In genomic region chr10:76442113-76442512, GRCh38 we compare ENCODE assay signal across 5 cellular contexts.
"Had no signal": no experiment of that assay in that cellular context is flagged by ENCODE, and none has a peak within 500 bp of the region (broad histone marks: within the 10 kb centered on the region; RNA-seq: fewer than 3 reads in every experiment).

No MANE protein-coding gene starts in this region.

- H3K27ac Mint-ChIP-seq: GM23338 had no signal

- H3K9me3 Mint-ChIP-seq: GM23338, H9 had no signal

- H3K4me2 ChIP-seq: GM23338 had no signal

- H3K4me1 Mint-ChIP-seq: GM23338, H9 had no signal

- H3K4me3 Mint-ChIP-seq: GM23338, H9 had no signal

- H2AFZ ChIP-seq: GM23338 had no signal

- DNase-seq: H9, HCEC 1CT, IMR-90 had no signal

- H3K4me3 ChIP-seq: GM23338, K562 had no signal
